ENCODE assay signal across 11 cellular contexts in genomic region chr2:74373189-74373588, GRCh38. TPM values are rescaled to one million over a fixed set of nuclear protein-coding genes. Genes with fewer than 3 reads are reported as not detected.
DNase-seq lines count a peak whose midpoint lies in the region; ATAC-seq and TF ChIP-seq lines count a peak whose summit lies in the region.
"Had no signal": no experiment of that assay in that cellular context is flagged by ENCODE, and none has a peak within 500 bp of the region (broad histone marks: within the 10 kb centered on the region; RNA-seq: fewer than 3 reads in every experiment).

No MANE protein-coding gene starts in this region.

- DNase-seq in NCI-H2227 (lab: John Stamatoyannopoulos, UW; ENCODE audit: unreplicated experiment) (peak; percentile 26), NCI-H2227 treated with DMSO at 0.1 percent for 48 hours (lab: John Stamatoyannopoulos, UW) (no peak), adrenal gland (peak in 6 of 7 donors; percentile 38 to 76 (median 52)), iPS-NIHi7 (ENCODE audit: extremely low spot score) (peak; percentile 44), thyroid gland (peak; percentile 18 to 48), H4 (ENCODE audit: low spot score) (no peak), ascending aorta (ENCODE audit: low spot score in 2 of 2) (no peak)
- DNase-seq: activated CD4-positive, alpha-beta T cell treated with anti-CD3 and anti-CD28 coated beads, Interleukin-2, amount 50 U/mL, for 48 hours; pancreas had no signal

- intact Hi-C loops in adrenal gland (cut with DNase I): no loop called here
- intact Hi-C loops in thyroid gland (cut with DNase I): no loop called here
- intact Hi-C loops in ascending aorta (cut with DNase I): no loop called here

- H3K4me3 ChIP-seq in adrenal gland (no peak overlapping the region), thyroid gland (replicated peaks in 1 of 3) (no peak overlapping the region), ascending aorta (no peak overlapping the region)

- H3K9me3 ChIP-seq in adrenal gland (replicated peaks in 1 of 3) (no peaks in the 10 kb centered on the region), thyroid gland (no peaks in the 10 kb centered on the region), ascending aorta (no peaks in the 10 kb centered on the region)
- H3K9me3 ChIP-seq: pancreas had no signal

- 62 to 73% (median 69%) methylated on average over 5 of the region's 5 CpGs for WGBS in adrenal gland, 4 donors
- WGBS in thyroid gland, 2 donors: 59 to 61% methylated on average over 5 of the region's 5 CpGs

- ATAC-seq in HG03520 (IDR thresholded peaks at IDR 0.05; ENCODE audit: unreplicated experiment): no peak

- H3K36me3 ChIP-seq in adrenal gland (replicated peaks in 1 of 2) (peaks cover 0 to 52% of the 10 kb centered on the region in 2 donors), thyroid gland (peaks cover 38 to 43% of the 10 kb centered on the region in 2 donors), ascending aorta (peaks cover 51 to 62% of the 10 kb centered on the region in 2 donors)

- H3K27me3 ChIP-seq in adrenal gland: no peaks in the 10 kb centered on the region
- no peaks in the 10 kb centered on the region for H3K27me3 ChIP-seq in thyroid gland
- H3K27me3 ChIP-seq in ascending aorta: no peaks in the 10 kb centered on the region
- H3K27me3 ChIP-seq: pancreas had no signal

- no peak for TF ChIP-seq CTCF in adrenal gland (IDR thresholded peaks at IDR 0.05)
- TF ChIP-seq CTCF in thyroid gland (IDR thresholded peaks at IDR 0.05): no peak
- no peak for TF ChIP-seq CTCF in ascending aorta (IDR thresholded peaks at IDR 0.05)

- H3K27ac ChIP-seq in adrenal gland (peak overlapping the region in 1 of 5 donors; percentile 62), thyroid gland (no peak overlapping the region), ascending aorta (no peak overlapping the region)
- H3K27ac ChIP-seq: pancreas had no signal

- H3K4me1 ChIP-seq in adrenal gland (replicated peaks in 1 of 2) (peaks cover 0 to 24% of the 10 kb centered on the region in 2 donors), thyroid gland (peaks cover 0 to 13% of the 10 kb centered on the region in 2 donors), ascending aorta (peaks cover 3 to 13% of the 10 kb centered on the region in 2 donors)
- H3K4me1 ChIP-seq: pancreas had no signal

- TF ChIP-seq POLR2A in adrenal gland (IDR thresholded peaks at IDR 0.05) (no peak), thyroid gland (IDR thresholded peaks at IDR 0.05) (no peak)

RNA-seq across cellular contexts. Expression of gene DCTN1, which starts 6.9 kb away (rescaled TPM):
- 100 to 1,000 TPM; 106 to 188 (median 146) TPM for total RNA-seq in adrenal gland
- 100 to 1,000 TPM; 142 to 258 (median 212) TPM for polyA plus RNA-seq in adrenal gland
- 100 to 1,000 TPM in 3 of 4 donors, 10 to 100 TPM in 1; 82.6 to 124 (median 108) TPM for total RNA-seq in thyroid gland
- 55.1 and 67.2 TPM in 2 replicates for total RNA-seq in H4 (2014; rRNA removed; shearing (Covaris generic))
- 152 TPM for total RNA-seq in ascending aorta

RNA-seq across cellular contexts. Expression of gene SLC4A5, which starts 30.0 kb away (rescaled TPM):
- total RNA-seq in adrenal gland (1 to 10 TPM in 1 of 8 donors, under 1 TPM in 6, not detected in 1; 0.14 to 1.3 (median 0.74) TPM), thyroid gland (10 to 100 TPM; 18.3 to 94.5 (median 59.8) TPM), ascending aorta (0.11 TPM)
- polyA plus RNA-seq in adrenal gland: 1 to 10 TPM in 1 of 3 donors, under 1 TPM in 2; 0.51 to 2.7 (median 0.71) TPM
- 0.02 and 0.23 TPM in 2 replicates for total RNA-seq in H4 (2014; rRNA removed; shearing (Covaris generic))
- total RNA-seq: HT1080 had no signal

RNA-seq across cellular contexts. Expression of gene C2orf81, which starts 48.2 kb away (rescaled TPM):
- total RNA-seq in adrenal gland (1 to 10 TPM in 5 of 8 donors, under 1 TPM in 3; 0.36 to 4.7 (median 1.8) TPM), thyroid gland (1 to 10 TPM; 2.3 to 3.4 (median 3.1) TPM), ascending aorta (10.3 TPM)
- 1 to 10 TPM in 2 of 3 donors, under 1 TPM in 1; 0.46 to 7.1 (median 4.5) TPM for polyA plus RNA-seq in adrenal gland
- 0.53 and 0.70 TPM in 2 replicates for total RNA-seq in H4 (2014; rRNA removed; shearing (Covaris generic))

RNA-seq across cellular contexts. Expression of gene WDR54, which starts 48.3 kb away (rescaled TPM):
- total RNA-seq in adrenal gland (10 to 100 TPM in 6 of 8 donors, 1 to 10 TPM in 2; 7.5 to 23.9 (median 16.1) TPM), thyroid gland (10 to 100 TPM in 3 of 4 donors, 1 to 10 TPM in 1; 6.5 to 19.3 (median 13.6) TPM), ascending aorta (5.5 TPM)
- polyA plus RNA-seq in adrenal gland: 10 to 100 TPM in 2 of 3 donors, 1 to 10 TPM in 1; 6.4 to 20.2 (median 14.4) TPM
- total RNA-seq in H4 (2014; rRNA removed; shearing (Covaris generic)): 32.6 and 43.4 TPM in 2 replicates

Comparison
In these comparisons a context has a peak if more than half of its experiments do, and no peak if none do; other contexts are left out.
1. DNase-seq: peak in NCI-H2227 (single experiment), adrenal gland (6 of 7), iPS-NIHi7 (single experiment) and thyroid gland (2 of 2); none in NCI-H2227 treated with DMSO at 0.1 percent for 48 hours (single experiment), H4 (single experiment) and ascending aorta (0 of 2).
2. RNA of gene SLC4A5, which starts 30.0 kb away (total RNA-seq): 18.3 to 94.5 TPM in thyroid gland; 0.14 to 1.3 TPM in adrenal gland, 0.02 to 0.23 TPM in H4 and 0.11 TPM in ascending aorta (single experiment); every median in the first group is over 4 times any median in the second.